In the genomic region with DNA sequence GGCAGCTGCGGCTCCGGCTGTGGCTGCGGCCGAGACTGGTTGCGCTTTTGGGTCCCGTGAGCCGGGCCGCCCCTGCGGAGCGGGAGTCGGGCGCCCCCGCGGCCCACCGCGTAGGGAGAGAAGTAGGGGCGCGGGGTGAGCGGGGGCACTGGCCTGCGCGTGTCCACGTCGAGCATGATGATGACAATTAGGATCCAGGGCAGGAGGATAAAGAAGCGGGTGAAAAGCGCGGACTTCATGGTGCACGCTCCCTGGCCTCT, we compare ENCODE assay signal across 1 cellular context.
TF ChIP-seq lines count a peak whose summit lies in the region.

No MANE protein-coding gene starts in this region.

TF ChIP-seq in IMR-90, 13 proteins besides CTCF, POLR2A, EP300 and RAD21 (continued from another document):
- TF ChIP-seq MAZ (IDR thresholded peaks at IDR 0.05; ENCODE audit: borderline replicate concordance, low read depth, low read length) = no peak
- TF ChIP-seq BHLHE40 (IDR thresholded peaks at IDR 0.05; ENCODE audit: low read depth, low read length) = no peak
- TF ChIP-seq MXI1 (IDR thresholded peaks at IDR 0.05; ENCODE audit: borderline replicate concordance, low read depth, low read length) = no peak
